In genomic region chr14:20682435-20683124, GRCh38 we compare ENCODE assay signal across 1 cellular context.
TF ChIP-seq lines count a peak whose summit lies in the region.

No MANE protein-coding gene starts in this region.

TF ChIP-seq in HepG2, 621 proteins besides CTCF, POLR2A, EP300 and RAD21 (continued from another document):
- TF ChIP-seq ZBTB10 (CRISPR knock-in tag; IDR thresholded peaks at IDR 0.05; ENCODE audit: borderline replicate concordance) (no peak), EED (CRISPR knock-in tag; IDR thresholded peaks at IDR 0.05) (peak; percentile 38; the same call in 1 of the 2 replicates), ZNF382 (CRISPR knock-in tag; IDR thresholded peaks at IDR 0.05; ENCODE audit: borderline replicate concordance) (no peak), ZNF232 (CRISPR knock-in tag; IDR thresholded peaks at IDR 0.05; ENCODE audit: borderline replicate concordance) (peak; percentile 24; the same call in 1 of the 2 replicates), ZNF138 (CRISPR knock-in tag; IDR thresholded peaks at IDR 0.05; ENCODE audit: low read depth) (no peak), ATF5 (CRISPR knock-in tag; IDR thresholded peaks at IDR 0.05; ENCODE audit: low read depth) (0 out of 2 replicates have a peak, but pooled peaks have one; percentile 36), ZNF883 (CRISPR knock-in tag; IDR thresholded peaks at IDR 0.05; ENCODE audit: not compliant biosample characterization) (no peak), ZNF432 (CRISPR knock-in tag; IDR thresholded peaks at IDR 0.05; ENCODE audit: borderline replicate concordance) (no peak), POLR2AphosphoS2 (IDR thresholded peaks at IDR 0.05; ENCODE audit: low read depth, low read length) (no peak), GABPB1 (CRISPR knock-in tag; IDR thresholded peaks at IDR 0.05) (peak; percentile 94), ZFY (CRISPR knock-in tag; IDR thresholded peaks at IDR 0.05) (peak; percentile 67), KLF9 (CRISPR knock-in tag; IDR thresholded peaks at IDR 0.05; ENCODE audit: low read depth) (no peak), ZNF143 (CRISPR knock-in tag; IDR thresholded peaks at IDR 0.05) (no peak; the same call in 1 of the 2 replicates), ZNF878 (CRISPR knock-in tag; IDR thresholded peaks at IDR 0.05) (no peak), HDAC2 (CRISPR knock-in tag; IDR thresholded peaks at IDR 0.05) (no peak; the same call in 1 of the 2 replicates), ZNF547 (CRISPR knock-in tag; IDR thresholded peaks at IDR 0.05) (peak; percentile 73; the same call in 1 of the 2 replicates), SNAI1 (CRISPR knock-in tag; IDR thresholded peaks at IDR 0.05; ENCODE audit: borderline replicate concordance) (no peak), ZNF839 (CRISPR knock-in tag; IDR thresholded peaks at IDR 0.05; ENCODE audit: borderline replicate concordance) (no peak; the same call in 1 of the 2 replicates), ZBTB38 (CRISPR knock-in tag; IDR thresholded peaks at IDR 0.05) (no peak), CENPT (CRISPR knock-in tag; IDR thresholded peaks at IDR 0.05; ENCODE audit: low read depth) (peak; percentile 25; the same call in 1 of the 2 replicates), ATF6 (CRISPR knock-in tag; conservative IDR thresholded peaks at IDR 0.05) (no peak), ARID2 (CRISPR knock-in tag; IDR thresholded peaks at IDR 0.05; ENCODE audit: borderline replicate concordance) (no peak), ZNF703 (CRISPR knock-in tag; IDR thresholded peaks at IDR 0.05; ENCODE audit: borderline replicate concordance) (0 out of 2 replicates have a peak, but pooled peaks have one; percentile 49), RFX1 (IDR thresholded peaks at IDR 0.05) (no peak), ZNF607 (CRISPR knock-in tag; IDR thresholded peaks at IDR 0.05; ENCODE audit: borderline replicate concordance) (peak; percentile 79), PHF5A (CRISPR knock-in tag; IDR thresholded peaks at IDR 0.05; ENCODE audit: low read depth, unreplicated experiment) (no peak), HOXA3 (CRISPR knock-in tag; IDR thresholded peaks at IDR 0.05) (peak; percentile 88), DNMT3B (CRISPR knock-in tag; conservative IDR thresholded peaks at IDR 0.05) (0 out of 2 replicates have a peak, but pooled peaks have one; percentile 41), HNF4A (CRISPR knock-in tag; IDR thresholded peaks at IDR 0.05) (0 out of 2 replicates have a peak, but pooled peaks have one; percentile 4), SMARCE1 (IDR thresholded peaks at IDR 0.05; ENCODE audit: borderline replicate concordance) (no peak), ZNF546 (CRISPR knock-in tag; conservative IDR thresholded peaks at IDR 0.05) (peak; percentile 93), ZNF24 (IDR thresholded peaks at IDR 0.05) (no peak), PAX8 (CRISPR knock-in tag; IDR thresholded peaks at IDR 0.05; ENCODE audit: borderline replicate concordance) (peak; percentile 55; the same call in 1 of the 2 replicates), MBD4 (IDR thresholded peaks at IDR 0.05; ENCODE audit: borderline replicate concordance, low read length) (no peak), ZNF747 (CRISPR knock-in tag; IDR thresholded peaks at IDR 0.05; ENCODE audit: borderline replicate concordance) (no peak)
- TF ChIP-seq, protein P1, sequence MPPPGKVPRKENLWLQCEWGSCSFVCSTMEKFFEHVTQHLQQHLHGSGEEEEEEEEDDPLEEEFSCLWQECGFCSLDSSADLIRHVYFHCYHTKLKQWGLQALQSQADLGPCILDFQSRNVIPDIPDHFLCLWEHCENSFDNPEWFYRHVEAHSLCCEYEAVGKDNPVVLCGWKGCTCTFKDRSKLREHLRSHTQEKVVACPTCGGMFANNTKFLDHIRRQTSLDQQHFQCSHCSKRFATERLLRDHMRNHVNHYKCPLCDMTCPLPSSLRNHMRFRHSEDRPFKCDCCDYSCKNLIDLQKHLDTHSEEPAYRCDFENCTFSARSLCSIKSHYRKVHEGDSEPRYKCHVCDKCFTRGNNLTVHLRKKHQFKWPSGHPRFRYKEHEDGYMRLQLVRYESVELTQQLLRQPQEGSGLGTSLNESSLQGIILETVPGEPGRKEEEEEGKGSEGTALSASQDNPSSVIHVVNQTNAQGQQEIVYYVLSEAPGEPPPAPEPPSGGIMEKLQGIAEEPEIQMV (CRISPR knock-in tag; IDR thresholded peaks at IDR 0.05; ENCODE audit: low read depth), result peak; percentile 100
- TF ChIP-seq, protein P2, sequence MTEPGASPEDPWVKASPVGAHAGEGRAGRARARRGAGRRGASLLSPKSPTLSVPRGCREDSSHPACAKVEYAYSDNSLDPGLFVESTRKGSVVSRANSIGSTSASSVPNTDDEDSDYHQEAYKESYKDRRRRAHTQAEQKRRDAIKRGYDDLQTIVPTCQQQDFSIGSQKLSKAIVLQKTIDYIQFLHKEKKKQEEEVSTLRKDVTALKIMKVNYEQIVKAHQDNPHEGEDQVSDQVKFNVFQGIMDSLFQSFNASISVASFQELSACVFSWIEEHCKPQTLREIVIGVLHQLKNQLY (CRISPR knock-in tag; IDR thresholded peaks at IDR 0.05), result peak; percentile 24; the same call in 1 of the 2 replicates
- TF ChIP-seq, protein P3, sequence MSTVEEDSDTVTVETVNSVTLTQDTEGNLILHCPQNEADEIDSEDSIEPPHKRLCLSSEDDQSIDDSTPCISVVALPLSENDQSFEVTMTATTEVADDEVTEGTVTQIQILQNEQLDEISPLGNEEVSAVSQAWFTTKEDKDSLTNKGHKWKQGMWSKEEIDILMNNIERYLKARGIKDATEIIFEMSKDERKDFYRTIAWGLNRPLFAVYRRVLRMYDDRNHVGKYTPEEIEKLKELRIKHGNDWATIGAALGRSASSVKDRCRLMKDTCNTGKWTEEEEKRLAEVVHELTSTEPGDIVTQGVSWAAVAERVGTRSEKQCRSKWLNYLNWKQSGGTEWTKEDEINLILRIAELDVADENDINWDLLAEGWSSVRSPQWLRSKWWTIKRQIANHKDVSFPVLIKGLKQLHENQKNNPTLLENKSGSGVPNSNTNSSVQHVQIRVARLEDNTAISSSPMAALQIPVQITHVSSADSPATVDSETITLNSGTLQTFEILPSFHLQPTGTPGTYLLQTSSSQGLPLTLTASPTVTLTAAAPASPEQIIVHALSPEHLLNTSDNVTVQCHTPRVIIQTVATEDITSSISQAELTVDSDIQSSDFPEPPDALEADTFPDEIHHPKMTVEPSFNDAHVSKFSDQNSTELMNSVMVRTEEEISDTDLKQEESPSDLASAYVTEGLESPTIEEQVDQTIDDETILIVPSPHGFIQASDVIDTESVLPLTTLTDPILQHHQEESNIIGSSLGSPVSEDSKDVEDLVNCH (CRISPR knock-in tag; IDR thresholded peaks at IDR 0.05), result no peak
- TF ChIP-seq, protein P4, sequence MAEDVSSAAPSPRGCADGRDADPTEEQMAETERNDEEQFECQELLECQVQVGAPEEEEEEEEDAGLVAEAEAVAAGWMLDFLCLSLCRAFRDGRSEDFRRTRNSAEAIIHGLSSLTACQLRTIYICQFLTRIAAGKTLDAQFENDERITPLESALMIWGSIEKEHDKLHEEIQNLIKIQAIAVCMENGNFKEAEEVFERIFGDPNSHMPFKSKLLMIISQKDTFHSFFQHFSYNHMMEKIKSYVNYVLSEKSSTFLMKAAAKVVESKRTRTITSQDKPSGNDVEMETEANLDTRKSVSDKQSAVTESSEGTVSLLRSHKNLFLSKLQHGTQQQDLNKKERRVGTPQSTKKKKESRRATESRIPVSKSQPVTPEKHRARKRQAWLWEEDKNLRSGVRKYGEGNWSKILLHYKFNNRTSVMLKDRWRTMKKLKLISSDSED (CRISPR knock-in tag; IDR thresholded peaks at IDR 0.05), result no peak
- TF ChIP-seq, protein P5, sequence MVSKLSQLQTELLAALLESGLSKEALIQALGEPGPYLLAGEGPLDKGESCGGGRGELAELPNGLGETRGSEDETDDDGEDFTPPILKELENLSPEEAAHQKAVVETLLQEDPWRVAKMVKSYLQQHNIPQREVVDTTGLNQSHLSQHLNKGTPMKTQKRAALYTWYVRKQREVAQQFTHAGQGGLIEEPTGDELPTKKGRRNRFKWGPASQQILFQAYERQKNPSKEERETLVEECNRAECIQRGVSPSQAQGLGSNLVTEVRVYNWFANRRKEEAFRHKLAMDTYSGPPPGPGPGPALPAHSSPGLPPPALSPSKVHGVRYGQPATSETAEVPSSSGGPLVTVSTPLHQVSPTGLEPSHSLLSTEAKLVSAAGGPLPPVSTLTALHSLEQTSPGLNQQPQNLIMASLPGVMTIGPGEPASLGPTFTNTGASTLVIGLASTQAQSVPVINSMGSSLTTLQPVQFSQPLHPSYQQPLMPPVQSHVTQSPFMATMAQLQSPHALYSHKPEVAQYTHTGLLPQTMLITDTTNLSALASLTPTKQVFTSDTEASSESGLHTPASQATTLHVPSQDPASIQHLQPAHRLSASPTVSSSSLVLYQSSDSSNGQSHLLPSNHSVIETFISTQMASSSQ (IDR thresholded peaks at IDR 0.05; ENCODE audit: low read depth), result no peak
- TF ChIP-seq, protein P5 (CRISPR knock-in tag; IDR thresholded peaks at IDR 0.05; ENCODE audit: borderline replicate concordance), result 0 out of 2 replicates have a peak, but pooled peaks have one; percentile 14
- TF ChIP-seq, protein P6, sequence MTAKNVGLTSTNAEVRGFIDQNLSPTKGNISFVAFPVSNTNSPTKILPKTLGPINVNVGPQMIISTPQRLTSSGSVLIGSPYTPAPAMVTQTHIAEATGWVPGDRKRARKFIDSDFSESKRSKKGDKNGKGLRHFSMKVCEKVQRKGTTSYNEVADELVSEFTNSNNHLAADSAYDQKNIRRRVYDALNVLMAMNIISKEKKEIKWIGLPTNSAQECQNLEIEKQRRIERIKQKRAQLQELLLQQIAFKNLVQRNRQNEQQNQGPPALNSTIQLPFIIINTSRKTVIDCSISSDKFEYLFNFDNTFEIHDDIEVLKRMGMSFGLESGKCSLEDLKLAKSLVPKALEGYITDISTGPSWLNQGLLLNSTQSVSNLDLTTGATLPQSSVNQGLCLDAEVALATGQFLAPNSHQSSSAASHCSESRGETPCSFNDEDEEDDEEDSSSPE (CRISPR knock-in tag; IDR thresholded peaks at IDR 0.05), result peak; percentile 59
- TF ChIP-seq, protein P7, sequence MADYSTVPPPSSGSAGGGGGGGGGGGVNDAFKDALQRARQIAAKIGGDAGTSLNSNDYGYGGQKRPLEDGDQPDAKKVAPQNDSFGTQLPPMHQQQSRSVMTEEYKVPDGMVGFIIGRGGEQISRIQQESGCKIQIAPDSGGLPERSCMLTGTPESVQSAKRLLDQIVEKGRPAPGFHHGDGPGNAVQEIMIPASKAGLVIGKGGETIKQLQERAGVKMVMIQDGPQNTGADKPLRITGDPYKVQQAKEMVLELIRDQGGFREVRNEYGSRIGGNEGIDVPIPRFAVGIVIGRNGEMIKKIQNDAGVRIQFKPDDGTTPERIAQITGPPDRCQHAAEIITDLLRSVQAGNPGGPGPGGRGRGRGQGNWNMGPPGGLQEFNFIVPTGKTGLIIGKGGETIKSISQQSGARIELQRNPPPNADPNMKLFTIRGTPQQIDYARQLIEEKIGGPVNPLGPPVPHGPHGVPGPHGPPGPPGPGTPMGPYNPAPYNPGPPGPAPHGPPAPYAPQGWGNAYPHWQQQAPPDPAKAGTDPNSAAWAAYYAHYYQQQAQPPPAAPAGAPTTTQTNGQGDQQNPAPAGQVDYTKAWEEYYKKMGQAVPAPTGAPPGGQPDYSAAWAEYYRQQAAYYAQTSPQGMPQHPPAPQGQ (CRISPR knock-in tag; IDR thresholded peaks at IDR 0.05; ENCODE audit: borderline replicate concordance), result no peak
